Comparison of ENCODE assay signal across 38 cellular contexts in the genomic region with DNA sequence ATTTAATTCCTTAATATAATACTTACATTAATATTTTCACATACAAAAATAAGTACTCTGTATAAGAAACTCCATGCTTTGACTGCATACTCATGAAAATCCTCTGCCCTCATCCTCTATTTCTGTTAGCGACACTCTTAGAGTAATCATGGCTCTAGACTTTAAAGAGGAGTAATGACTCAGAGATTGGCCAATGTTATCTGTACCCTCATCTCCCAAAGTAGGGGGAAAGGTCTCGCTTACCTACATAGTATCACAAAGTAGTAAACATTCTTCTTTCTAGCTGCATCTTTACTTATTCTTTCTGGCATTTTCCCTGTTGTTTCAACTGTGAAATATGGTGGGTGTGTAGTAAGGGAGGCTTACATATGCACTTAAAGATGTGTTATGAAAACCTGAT. TPM values are rescaled to one million over a fixed set of nuclear protein-coding genes. Genes with fewer than 3 reads are reported as not detected.
"Had no signal": no experiment of that assay in that cellular context is flagged by ENCODE, and none has a peak within 500 bp of the region (broad histone marks: within the 10 kb centered on the region; RNA-seq: fewer than 3 reads in every experiment).

No MANE protein-coding gene starts in this region.

- H3K9ac ChIP-seq: KMS-11 had no signal

- DNase-seq: Karpas-422, Kasumi-1, KG1, MG63, MM.1S, MV-4-11, NCI-H1048, NCI-H1092, NCI-H1092 treated with DMSO at 0.1 percent for 48 hours, NCI-H1105, NCI-H1105 treated with DMSO at 0.1 percent for 48 hours, NCI-H1417, NCI-H1417 treated with DMSO at 0.1 percent for 48 hours, NCI-H1436, NCI-H1436 treated with DMSO at 0.1 percent for 48 hours, NCI-H146, NCI-H1694, NCI-H1694 treated with DMSO at 0.1 percent for 48 hours, NCI-H187, NCI-H187 treated with DMSO at 0.1 percent for 48 hours, NCI-H1930, NCI-H2029, NCI-H2029 treated with DMSO at 0.1 percent for 48 hours, NCI-H2081, NCI-H2081 treated with DMSO at 0.1 percent for 48 hours, NCI-H2107, NCI-H2171, NCI-H2171 treated with DMSO at 0.1 percent for 48 hours, NCI-H2227 treated with DMSO at 0.1 percent for 48 hours, NCI-H226, NCI-H345, NCI-H446, NCI-H446 treated with DMSO at 0.1 percent for 48 hours had no signal

- H3K9me3 ChIP-seq: MG63 had no signal

- H3K27ac ChIP-seq: KMS-11 had no signal

- H3K36me3 ChIP-seq: MG63 had no signal

- H3K27me3 ChIP-seq: MG63 had no signal

- H3K4me3 ChIP-seq: MG63 had no signal

- H3K4me2 ChIP-seq: KMS-11 had no signal

RNA-seq across cellular contexts. Expression of a gene that starts 29.8 kb away (rescaled TPM):
- total RNA-seq: LHCN-M2, M059J, MCF 10A, NCI-H460 had no signal
